ENCODE assay signal across 8 cellular contexts in genomic region chr3:53236112-53236841, GRCh38.
DNase-seq lines count a peak whose midpoint lies in the region; ATAC-seq and TF ChIP-seq lines count a peak whose summit lies in the region.

No MANE protein-coding gene starts in this region.

- no peaks in the 10 kb centered on the region for H3K9me3 ChIP-seq in mucosa of stomach (ENCODE audit: control insufficient read depth, low read length)

- H3K9ac ChIP-seq in mucosa of stomach (ENCODE audit: low read length), result peak overlapping the region; percentile 24

- no peaks in the 10 kb centered on the region for H3K27me3 ChIP-seq in mucosa of stomach (ENCODE audit: control insufficient read depth, insufficient read depth, low read length)

- peaks cover 34% of the 10 kb centered on the region for H3K4me1 ChIP-seq in mucosa of stomach (ENCODE audit: control insufficient read depth, insufficient read depth, low read length)

- H3K4me3 ChIP-seq in mucosa of stomach (ENCODE audit: low read length), result no peak overlapping the region

- ATAC-seq in HG03354 (IDR thresholded peaks at IDR 0.05; ENCODE audit: poor library complexity, severe bottlenecking, unreplicated experiment), result no peak
- ATAC-seq in GM18505 (IDR thresholded peaks at IDR 0.05; ENCODE audit: unreplicated experiment), result no peak

- DNase-seq in NCI-H2227 (lab: John Stamatoyannopoulos, UW; ENCODE audit: unreplicated experiment) (peak; percentile 7), NCI-H2227 treated with DMSO at 0.1 percent for 48 hours (lab: John Stamatoyannopoulos, UW) (no peak), SKM-1 treated with dmso at 0.1 percent for 144 hours (lab: John Stamatoyannopoulos, UW; ENCODE audit: unreplicated experiment) (peak; percentile 59), erythroblast (lab: John Stamatoyannopoulos, UW) (peak; percentile 88 to 92), DMS 273 (lab: John Stamatoyannopoulos, UW; ENCODE audit: unreplicated experiment) (no peak)

- H3K36me3 ChIP-seq in mucosa of stomach (ENCODE audit: control insufficient read depth, insufficient read depth, low read length), result peaks cover 41% of the 10 kb centered on the region

- TF ChIP-seq POLR2A in erythroblast (IDR thresholded peaks at IDR 0.05; ENCODE audit: low read length) (no peak), GM18505 (IDR thresholded peaks at IDR 0.05; ENCODE audit: borderline replicate concordance, extremely low read depth, insufficient read depth, insufficient read length) (no peak)

Comparison
In these comparisons a context has a peak if more than half of its experiments do, and no peak if none do; other contexts are left out.
1. DNase-seq: peak in NCI-H2227 (single experiment), SKM-1 treated with dmso at 0.1 percent for 144 hours (single experiment) and erythroblast (2 of 2); none in NCI-H2227 treated with DMSO at 0.1 percent for 48 hours (single experiment) and DMS 273 (single experiment).